Comparison of ENCODE assay signal across 29 cellular contexts in genomic region chr16:89727406-89728120, GRCh38. TPM values are rescaled to one million over a fixed set of nuclear protein-coding genes. Genes with fewer than 3 reads are reported as not detected.
DNase-seq lines count a peak whose midpoint lies in the region; ATAC-seq, FAIRE-seq and TF ChIP-seq lines count a peak whose summit lies in the region.
"Had no signal": no experiment of that assay in that cellular context is flagged by ENCODE, and none has a peak within 500 bp of the region (broad histone marks: within the 10 kb centered on the region; RNA-seq: fewer than 3 reads in every experiment).

No MANE protein-coding gene starts in this region.

- no peak overlapping the region for H3K9ac ChIP-seq in H1 (replicated peaks in 1 of 4; ENCODE audit: extremely low read depth in 1 of 4, low read depth in 3 of 4, low read length in 3 of 4)

- H3K9me3 ChIP-seq in T-helper 17 cell (ENCODE audit: control insufficient read depth, low read length, poor library complexity, severe bottlenecking) (no peaks in the 10 kb centered on the region), H1 (ENCODE audit: insufficient read depth in 2 of 2, low read depth in 1 of 2, low read length in 1 of 2) (no peaks in the 10 kb centered on the region), neutrophil (no peaks in the 10 kb centered on the region), pancreas (no peaks in the 10 kb centered on the region)
- H3K9me3 ChIP-seq: gastrocnemius medialis, SJSA1, suprapubic skin had no signal

- H4K20me1 ChIP-seq in H1 (replicated peaks in 1 of 2; ENCODE audit: control insufficient read depth in 1 of 2, insufficient read depth in 2 of 2, low read length in 2 of 2) = peaks cover 11 to 22% of the 10 kb centered on the region in 2 experiments

- WGBS in H1 (ENCODE audit: extremely low coverage in 1 of 2, insufficient coverage in 1 of 2, insufficient read length in 1 of 2, insufficient replicate concordance in 2 of 2, low coverage in 1 of 2, low lambda C conversion rate in 2 of 2, missing lambda C conversion rate in 1 of 2), 2 experiments = 83% methylated on average over 17 of the region's 17 CpGs; no CpG with 5 or more reads in 1 of the 2 experiments
- 86 to 88% methylated on average over 17 of the region's 17 CpGs for WGBS in pancreas, 2 donors

- no peak for ATAC-seq in T-helper 17 cell
- ATAC-seq in pancreas = no peak
- ATAC-seq in HG02840 (IDR thresholded peaks at IDR 0.05; ENCODE audit: low FRiP score, unreplicated experiment) = no peak
- no peak for ATAC-seq in GM19395 (IDR thresholded peaks at IDR 0.05; ENCODE audit: unreplicated experiment)
- ATAC-seq: esophagus mucosa, gastrocnemius medialis had no signal

- H3K27me3 Mint-ChIP-seq in activated T-cell treated with anti-CD3 and anti-CD28 coated beads, Interleukin-2, amount 50 U/mL, for 24 hours = no peaks in the 10 kb centered on the region
- H3K27me3 Mint-ChIP-seq in T-helper 17 cell = no peaks in the 10 kb centered on the region

- H3K23ac ChIP-seq in H1 (ENCODE audit: insufficient read length) = no peak overlapping the region

- TF ChIP-seq RAD21 in H1 (IDR thresholded peaks at IDR 0.05 in 1 of 2, conservative IDR thresholded peaks at IDR 0.05 in 1 of 2; ENCODE audit: low read depth in 2 of 2, low read length in 2 of 2) = no peak

- no peak overlapping the region for H2AFZ ChIP-seq in H1 (ENCODE audit: low read length)

- H3K4me1 ChIP-seq in H1 (replicated peaks in 1 of 4; ENCODE audit: control insufficient read depth in 3 of 4, insufficient read depth in 4 of 4, low read length in 3 of 4) (peaks cover 0 to 12% (median 6%) of the 10 kb centered on the region in 4 experiments; a peak in 6 of 7 replicates), neutrophil (ENCODE audit: control insufficient read depth in 1 of 2, insufficient read depth in 1 of 2, low read depth in 1 of 2, low read length in 1 of 2) (peaks cover 22 to 29% of the 10 kb centered on the region in 2 experiments), pancreas (peaks cover 2 to 7% (median 3%) of the 10 kb centered on the region in 3 donors)

- peak overlapping the region; percentile 6 for H3K4me3 Mint-ChIP-seq in activated T-cell treated with anti-CD3 and anti-CD28 coated beads, Interleukin-2, amount 50 U/mL, for 24 hours
- H3K4me3 Mint-ChIP-seq in T-helper 17 cell = peak overlapping the region; percentile 75

- peaks cover 62% of the 10 kb centered on the region for H3K4me1 Mint-ChIP-seq in activated T-cell treated with anti-CD3 and anti-CD28 coated beads, Interleukin-2, amount 50 U/mL, for 24 hours (ENCODE audit: low read depth)
- peaks cover 34% of the 10 kb centered on the region for H3K4me1 Mint-ChIP-seq in T-helper 17 cell

- peak overlapping the region; percentile 62 for H3K27ac Mint-ChIP-seq in activated T-cell treated with anti-CD3 and anti-CD28 coated beads, Interleukin-2, amount 50 U/mL, for 24 hours
- peak overlapping the region; percentile 43 for H3K27ac Mint-ChIP-seq in T-helper 17 cell
- H3K27ac Mint-ChIP-seq: T-helper 2 cell treated with Interferon-gamma antibody and Interleukin-4, amounts not matched to agents 5 μg/mL and 100 μg/mL, for 36 hours had no signal

- CTCF ChIA-PET in H1 (lab: Charles Lee; ENCODE audit: partially characterized antibody) = interaction anchor here (0.6 to 1.4 kb wide), 3 partner anchors 20 to 73 kb away, joined by 3 to 4 read pairs (median 3); no protein-coding TSS in a partner anchor

- no peak overlapping the region for H2BK120ac ChIP-seq in H1 (replicated peaks; ENCODE audit: low read depth, low read length)

- H3K79me2 ChIP-seq in H1 (ENCODE audit: control insufficient read depth in 1 of 2, insufficient read depth in 2 of 2, low read length in 2 of 2) = no peaks in the 10 kb centered on the region

- H3K27ac ChIP-seq in H1 (ENCODE audit: low read depth, low read length) = no peak overlapping the region
- H3K27ac ChIP-seq in neutrophil = peak overlapping the region; percentile 42
- H3K27ac ChIP-seq in pancreas = no peak overlapping the region
- H3K27ac ChIP-seq: brain microvascular endothelial cell, C4-2B, gastrocnemius medialis, SJSA1, suprapubic skin had no signal

- H3K36me3 Mint-ChIP-seq in activated T-cell treated with anti-CD3 and anti-CD28 coated beads, Interleukin-2, amount 50 U/mL, for 24 hours (ENCODE audit: low read depth) = peaks cover 87% of the 10 kb centered on the region
- H3K36me3 Mint-ChIP-seq in T-helper 17 cell (ENCODE audit: low read depth) = peaks cover 10% of the 10 kb centered on the region

- FAIRE-seq in H1 (lab: Jason Lieb, UNC) (no peak), pancreas (lab: Jason Lieb, UNC) (no peak)
- FAIRE-seq: GM12891, kidney had no signal

- no peaks in the 10 kb centered on the region for H3K79me1 ChIP-seq in H1 (ENCODE audit: low read depth, low read length)

- no peak overlapping the region for H3K4ac ChIP-seq in H1 (replicated peaks; ENCODE audit: insufficient read length, low read depth, low read length)

- H3K23me2 ChIP-seq in H1 (ENCODE audit: low read depth, low read length) = no peaks in the 10 kb centered on the region

- DNase-seq in activated T-cell treated with anti-CD3 and anti-CD28 coated beads, Interleukin-2, amount 50 U/mL, for 24 hours = no peak
- DNase-seq in activated T-cell treated with anti-CD3 and anti-CD28 coated beads, Interleukin-2, amount 50 U/mL, for 48 hours = no peak
- no peak for DNase-seq in T-helper 17 cell
- no peak for DNase-seq in H1 (ENCODE audit: low read depth in 1 of 2, low spot score in 2 of 2)
- no peak for DNase-seq in pancreas
- DNase-seq: ACHN; activated CD4-positive, CD25-positive, alpha-beta regulatory T cell; activated CD8-positive, alpha-beta memory T cell treated with anti-CD3 and anti-CD28 coated beads, Interleukin-2, amount 50 U/mL, for 48 hours; activated naive CD4-positive, alpha-beta T cell treated with anti-CD3 and anti-CD28 coated beads, Interleukin-2, amount 50 U/mL, for 16 hours; brain microvascular endothelial cell; DMS53; gastrocnemius medialis; KBM-7; kidney; mammary epithelial cell; NCI-H187; NCI-H226; stimulated activated CD4-positive, alpha-beta T cell treated with anti-CD3 and anti-CD28 coated beads, Interleukin-4, amount 100 ng/mL, for 24 hours had no signal

- no peak for TF ChIP-seq CTCF in H1 (IDR thresholded peaks at IDR 0.05; ENCODE audit: control extremely low read depth in 1 of 3, insufficient read depth in 1 of 3, low read depth in 1 of 3, low read length in 3 of 3)
- TF ChIP-seq CTCF in neutrophil (IDR thresholded peaks at IDR 0.05) = no peak
- no peak for TF ChIP-seq CTCF in pancreas (IDR thresholded peaks at IDR 0.05)

- TF ChIP-seq POLR2A in H1 (IDR thresholded peaks at IDR 0.05; ENCODE audit: control extremely low read depth in 1 of 2, low read depth in 2 of 2, low read length in 2 of 2) = no peak

- peaks cover 4 to 28% (median 21%) of the 10 kb centered on the region in 4 experiments for H3K27me3 ChIP-seq in H1 (replicated peaks in 1 of 4; ENCODE audit: control insufficient read depth in 3 of 4, extremely low read depth in 1 of 4, insufficient read depth in 3 of 4, low read length in 3 of 4)
- no peaks in the 10 kb centered on the region for H3K27me3 ChIP-seq in neutrophil
- no peaks in the 10 kb centered on the region for H3K27me3 ChIP-seq in pancreas
- H3K27me3 ChIP-seq: brain microvascular endothelial cell, gastrocnemius medialis, SJSA1, suprapubic skin had no signal

- H3K4me3 ChIP-seq in H1 (ENCODE audit: extremely low read depth in 1 of 4, insufficient read depth in 2 of 4, low read depth in 3 of 4, low read length in 4 of 4) = no peak overlapping the region
- no peak overlapping the region for H3K4me3 ChIP-seq in neutrophil (ENCODE audit: low read depth in 1 of 2, low read length in 1 of 2)
- H3K4me3 ChIP-seq in pancreas = no peak overlapping the region
- H3K4me3 ChIP-seq: gastrocnemius medialis, SJSA1, smooth muscle cell, suprapubic skin had no signal

- H3K56ac ChIP-seq in H1 (replicated peaks; ENCODE audit: insufficient read length, low read depth, low read length) = no peak overlapping the region

- H2BK15ac ChIP-seq in H1 (ENCODE audit: low read length) = no peak overlapping the region

- no peak overlapping the region for H2BK5ac ChIP-seq in H1 (ENCODE audit: low read depth, low read length)

- no peaks in the 10 kb centered on the region; a peak in 1 of 8 replicates for H3K36me3 ChIP-seq in H1 (ENCODE audit: control insufficient read depth in 2 of 4, insufficient read depth in 4 of 4, low read length in 3 of 4)
- H3K36me3 ChIP-seq in neutrophil = peaks cover 100% of the 10 kb centered on the region
- H3K36me3 ChIP-seq in pancreas = peaks cover 3 to 34% (median 18%) of the 10 kb centered on the region in 3 donors

- H3K9me3 Mint-ChIP-seq in activated T-cell treated with anti-CD3 and anti-CD28 coated beads, Interleukin-2, amount 50 U/mL, for 24 hours = no peaks in the 10 kb centered on the region
- H3K9me3 Mint-ChIP-seq: nephron; T-helper 2 cell treated with Interferon-gamma antibody and Interleukin-4, amounts not matched to agents 5 μg/mL and 100 μg/mL, for 36 hours had no signal

- H4K5ac ChIP-seq in H1 (ENCODE audit: insufficient read length, low read depth, low read length) = no peak overlapping the region

- H4K8ac ChIP-seq in H1 (ENCODE audit: extremely low read depth, insufficient read depth, low read length) = no peak overlapping the region

- no peak overlapping the region for H2AK5ac ChIP-seq in H1 (ENCODE audit: low read depth, low read length)

- H3K18ac ChIP-seq in H1 (ENCODE audit: extremely low read depth, low read length) = no peak overlapping the region

- intact Hi-C loops in pancreas (cut with DNase I) = no loop called here

- H2BK12ac ChIP-seq in H1 (ENCODE audit: low read depth, low read length) = no peak overlapping the region

- H2BK20ac ChIP-seq in H1 (ENCODE audit: low read length) = no peak overlapping the region

- POLR2A ChIA-PET in H1 (lab: Charles Lee; ENCODE audit: partially characterized antibody) = interaction anchor here (0.6 to 16.1 kb wide), 4 partner anchors 15 to 133 kb away, joined by 3 to 193 read pairs (median 3); no protein-coding TSS in a partner anchor

- TF ChIP-seq EP300 in H1 (IDR thresholded peaks at IDR 0.05; ENCODE audit: borderline replicate concordance in 1 of 2, low read depth in 2 of 2, low read length in 2 of 2) = no peak

- H3K14ac ChIP-seq in H1 (ENCODE audit: insufficient read length) = no peak overlapping the region

- H4K91ac ChIP-seq in H1 (replicated peaks; ENCODE audit: insufficient read length, low read length) = no peak overlapping the region

- no peak overlapping the region for H3K4me2 ChIP-seq in H1 (ENCODE audit: insufficient read depth in 1 of 2, low read depth in 2 of 2, low read length in 2 of 2)
- H3K4me2 ChIP-seq: smooth muscle cell had no signal

RNA-seq across cellular contexts. Expression of gene ZNF276, which starts 6.2 kb away (rescaled TPM):
- 100 to 1,000 TPM; 103 to 104 TPM for total RNA-seq in T-helper 17 cell
- 9.3 and 9.6 TPM in 2 replicates for total RNA-seq in H1 (2021; fragmentation: NEBNext Ultra II Directional; extraction: Animal tissue kit (Norgen Biotek cat#: 25700))
- 6.4 and 10.0 TPM in 2 replicates for polyA plus RNA-seq in H1 (2011; rRNA removed)
- 8.0 TPM for polyA plus RNA-seq in H1 (2011; cell fraction: cytosol; rRNA removed)
- 32.3 TPM for polyA plus RNA-seq in H1 (2011; cell fraction: nucleus; rRNA removed)
- polyA plus RNA-seq in H1 (2012, experiment 1 of 2) = 7.8 to 13.8 TPM (median 13.0 TPM) in 4 replicates
- polyA plus RNA-seq in H1 (2012, experiment 2 of 2) = 3.1 TPM
- polyA plus RNA-seq in H1 (2013, experiment 1 of 2) = 3.9 TPM
- polyA plus RNA-seq in H1 (2013, experiment 2 of 2) = 3.3 TPM
- polyA minus RNA-seq in H1 (2011; rRNA and poly(A)+ RNA removed) = 4.4 and 6.2 TPM in 2 replicates
- polyA minus RNA-seq in H1 (2011; cell fraction: cytosol; rRNA and poly(A)+ RNA removed) = 11.2 TPM
- polyA minus RNA-seq in H1 (2011; cell fraction: nucleus; rRNA and poly(A)+ RNA removed) = 11.4 TPM
- 10 to 100 TPM in 4 of 6 donors, 1 to 10 TPM in 2; 7.9 to 18.7 (median 10.7) TPM for total RNA-seq in pancreas
- polyA plus RNA-seq in pancreas = 10 to 100 TPM; 29.1 to 49.3 TPM

RNA-seq across cellular contexts. Expression of gene VPS9D1, which starts 6.9 kb away (rescaled TPM):
- 10 to 100 TPM; 18.8 to 23.2 TPM for total RNA-seq in T-helper 17 cell
- 5.4 and 5.8 TPM in 2 replicates for total RNA-seq in H1 (2021; fragmentation: NEBNext Ultra II Directional; extraction: Animal tissue kit (Norgen Biotek cat#: 25700))
- 2.9 and 6.0 TPM in 2 replicates for polyA plus RNA-seq in H1 (2011; rRNA removed)
- polyA plus RNA-seq in H1 (2011; cell fraction: cytosol; rRNA removed) = 4.7 TPM
- polyA plus RNA-seq in H1 (2011; cell fraction: nucleus; rRNA removed) = 26.8 TPM
- 3.1 to 5.6 TPM (median 5.0 TPM) in 4 replicates for polyA plus RNA-seq in H1 (2012, experiment 1 of 2)
- polyA plus RNA-seq in H1 (2012, experiment 2 of 2) = 3.6 TPM
- 2.7 TPM for polyA plus RNA-seq in H1 (2013, experiment 1 of 2)
- 2.2 TPM for polyA plus RNA-seq in H1 (2013, experiment 2 of 2)
- polyA minus RNA-seq in H1 (2011; rRNA and poly(A)+ RNA removed) = 1.1 and 1.4 TPM in 2 replicates
- 1.8 TPM for polyA minus RNA-seq in H1 (2011; cell fraction: cytosol; rRNA and poly(A)+ RNA removed)
- polyA minus RNA-seq in H1 (2011; cell fraction: nucleus; rRNA and poly(A)+ RNA removed) = 4.0 TPM
- 1 to 10 TPM; 3.9 to 7.5 (median 5.6) TPM for total RNA-seq in pancreas
- 10 to 100 TPM; 27.3 to 30.1 TPM for polyA plus RNA-seq in pancreas

RNA-seq across cellular contexts. Expression of gene SPATA2L, which starts 26.1 kb away (rescaled TPM):
- 10 to 100 TPM; 20.6 to 30.8 TPM for total RNA-seq in T-helper 17 cell
- 12.5 and 12.7 TPM in 2 replicates for total RNA-seq in H1 (2021; fragmentation: NEBNext Ultra II Directional; extraction: Animal tissue kit (Norgen Biotek cat#: 25700))
- 9.3 and 17.7 TPM in 2 replicates for polyA plus RNA-seq in H1 (2011; rRNA removed)
- 13.4 TPM for polyA plus RNA-seq in H1 (2011; cell fraction: cytosol; rRNA removed)
- 16.3 TPM for polyA plus RNA-seq in H1 (2011; cell fraction: nucleus; rRNA removed)
- polyA plus RNA-seq in H1 (2012, experiment 1 of 2) = 5.2 to 10.1 TPM (median 9.8 TPM) in 4 replicates
- polyA plus RNA-seq in H1 (2012, experiment 2 of 2) = 10.5 TPM
- polyA plus RNA-seq in H1 (2013, experiment 1 of 2) = 5.4 TPM
- 4.9 TPM for polyA plus RNA-seq in H1 (2013, experiment 2 of 2)
- 3.4 and 3.5 TPM in 2 replicates for polyA minus RNA-seq in H1 (2011; rRNA and poly(A)+ RNA removed)
- 9.9 TPM for polyA minus RNA-seq in H1 (2011; cell fraction: cytosol; rRNA and poly(A)+ RNA removed)
- polyA minus RNA-seq in H1 (2011; cell fraction: nucleus; rRNA and poly(A)+ RNA removed) = 16.0 TPM
- total RNA-seq in pancreas = 10 to 100 TPM in 4 of 6 donors, 1 to 10 TPM in 2; 9.2 to 22.3 (median 11.1) TPM
- polyA plus RNA-seq in pancreas = 10 to 100 TPM; 14.8 to 16.6 TPM

RNA-seq across cellular contexts. Expression of gene CDK10, which starts 41.1 kb away (rescaled TPM):
- total RNA-seq in T-helper 17 cell = 10 to 100 TPM; 83.0 to 86.0 TPM
- total RNA-seq in H1 (2021; fragmentation: NEBNext Ultra II Directional; extraction: Animal tissue kit (Norgen Biotek cat#: 25700)) = 76.8 and 83.9 TPM in 2 replicates
- polyA plus RNA-seq in H1 (2011; rRNA removed) = 49.5 and 87.5 TPM in 2 replicates
- polyA plus RNA-seq in H1 (2011; cell fraction: cytosol; rRNA removed) = 91.7 TPM
- 406 TPM for polyA plus RNA-seq in H1 (2011; cell fraction: nucleus; rRNA removed)
- polyA plus RNA-seq in H1 (2012, experiment 1 of 2) = 82.0 to 144 TPM (median 116 TPM) in 4 replicates
- 45.2 TPM for polyA plus RNA-seq in H1 (2012, experiment 2 of 2)
- 49.2 TPM for polyA plus RNA-seq in H1 (2013, experiment 1 of 2)
- 43.1 TPM for polyA plus RNA-seq in H1 (2013, experiment 2 of 2)
- 36.6 and 43.1 TPM in 2 replicates for polyA minus RNA-seq in H1 (2011; rRNA and poly(A)+ RNA removed)
- 64.7 TPM for polyA minus RNA-seq in H1 (2011; cell fraction: cytosol; rRNA and poly(A)+ RNA removed)
- 58.6 TPM for polyA minus RNA-seq in H1 (2011; cell fraction: nucleus; rRNA and poly(A)+ RNA removed)
- total RNA-seq in pancreas = 10 to 100 TPM; 33.7 to 92.7 (median 51.3) TPM
- 100 to 1,000 TPM; 224 to 253 TPM for polyA plus RNA-seq in pancreas
